In genomic region chr1:227424159-227424680, GRCh38 we compare ENCODE assay signal across 29 cellular contexts.
DNase-seq lines count a peak whose midpoint lies in the region; ATAC-seq and TF ChIP-seq lines count a peak whose summit lies in the region.
"Had no signal": no experiment of that assay in that cellular context is flagged by ENCODE, and none has a peak within 500 bp of the region (broad histone marks: within the 10 kb centered on the region; RNA-seq: fewer than 3 reads in every experiment).

No MANE protein-coding gene starts in this region.

- in situ Hi-C loops in GM23248 (cut with MboI) (no loop called here), HAP-1 (cut with MboI; ENCODE audit: low sequenced_read_pairs) (no loop called here)

- H3K9me2 ChIP-seq in GM23248 (ENCODE audit: insufficient read depth): no peaks in the 10 kb centered on the region

- H3K4me1 ChIP-seq in GM23248 (ENCODE audit: insufficient read depth) (0 out of 2 replicates have a peak, but pooled peaks cover 1% of the 10 kb centered on the region), smooth muscle cell (ENCODE audit: low read depth) (peaks cover 10% of the 10 kb centered on the region), HAP-1 (no peaks in the 10 kb centered on the region)
- H3K4me1 ChIP-seq: breast epithelium had no signal

- H3K36me3 ChIP-seq in GM23248 (ENCODE audit: low read depth): no peaks in the 10 kb centered on the region
- no peaks in the 10 kb centered on the region for H3K36me3 ChIP-seq in smooth muscle cell (ENCODE audit: low read depth)
- H3K36me3 ChIP-seq in HAP-1 (replicated peaks): no peaks in the 10 kb centered on the region
- H3K36me3 ChIP-seq: BLaER1, breast epithelium, left lung, tibial nerve had no signal

- H3K9ac ChIP-seq in GM23248: no peak overlapping the region
- no peak overlapping the region for H3K9ac ChIP-seq in smooth muscle cell (ENCODE audit: low read depth)
- H3K9ac ChIP-seq: BLaER1 had no signal

- no peak overlapping the region for H3K27ac Mint-ChIP-seq in glutamatergic neuron (ENCODE audit: unreplicated experiment)
- H3K27ac Mint-ChIP-seq in activated naive CD4-positive, alpha-beta T cell treated with anti-CD3 and anti-CD28 coated beads for 36 hours: no peak overlapping the region
- H3K27ac Mint-ChIP-seq: activated CD4-positive, alpha-beta memory T cell treated with anti-CD3 and anti-CD28 coated beads, Interleukin-2, amount 10 ng/mL, durations not matched to agents 7 days and 5 days; activated naive CD4-positive, alpha-beta T cell treated with anti-CD3 and anti-CD28 coated beads, Interleukin-2, amount 50 U/mL, for 72 hours; activated T-helper 17 cell treated with anti-CD3 and anti-CD28 coated beads, Interleukin-2, amount 50 U/mL, for 72 hours; immature natural killer cell; T-cell had no signal

- H3K9me3 ChIP-seq in GM23248 (ENCODE audit: low read depth) (no peaks in the 10 kb centered on the region), smooth muscle cell (replicated peaks; ENCODE audit: low read depth) (no peaks in the 10 kb centered on the region), HAP-1 (no peaks in the 10 kb centered on the region)
- H3K9me3 ChIP-seq: BLaER1, breast epithelium, left lung, psoas muscle, tibial nerve had no signal

- peak overlapping the region; percentile 32; the same call in 1 of the 2 replicates for H2AFZ ChIP-seq in GM23248
- peak overlapping the region; percentile 43 for H2AFZ ChIP-seq in smooth muscle cell (ENCODE audit: low read depth)

- H3K4me3 ChIP-seq in GM23248: no peak overlapping the region
- no peak overlapping the region for H3K4me3 ChIP-seq in smooth muscle cell
- H3K4me3 ChIP-seq in HAP-1: no peak overlapping the region
- H3K4me3 ChIP-seq: BLaER1, breast epithelium, left lung, psoas muscle, tibial nerve had no signal

- H3K36me3 Mint-ChIP-seq in glutamatergic neuron (ENCODE audit: unreplicated experiment): no peaks in the 10 kb centered on the region
- no peaks in the 10 kb centered on the region for H3K36me3 Mint-ChIP-seq in activated naive CD4-positive, alpha-beta T cell treated with anti-CD3 and anti-CD28 coated beads for 36 hours (ENCODE audit: low read depth)
- H3K36me3 Mint-ChIP-seq: activated naive CD4-positive, alpha-beta T cell treated with anti-CD3 and anti-CD28 coated beads, Interleukin-2, amount 50 U/mL, for 72 hours; immature natural killer cell; T-cell had no signal

- WGBS in GM23248 (ENCODE audit: low coverage in 1 of 2, low lambda C conversion rate in 2 of 2, missing lambda C conversion rate in 2 of 2), 2 experiments: 89 to 93% methylated on average over 7 of the region's 7 CpGs
- WGBS in smooth muscle cell (ENCODE audit: low lambda C conversion rate): 71% methylated on average over 7 of the region's 7 CpGs

- H3K27ac ChIP-seq in GM23248: no peak overlapping the region
- H3K27ac ChIP-seq in smooth muscle cell (ENCODE audit: low read depth): no peak overlapping the region
- H3K27ac ChIP-seq: BLaER1, breast epithelium, left lung, psoas muscle, tibial nerve had no signal

- H3K9me3 Mint-ChIP-seq in glutamatergic neuron (ENCODE audit: unreplicated experiment): no peaks in the 10 kb centered on the region
- H3K9me3 Mint-ChIP-seq in activated naive CD4-positive, alpha-beta T cell treated with anti-CD3 and anti-CD28 coated beads for 36 hours: no peaks in the 10 kb centered on the region
- H3K9me3 Mint-ChIP-seq: activated CD4-positive, alpha-beta memory T cell treated with anti-CD3 and anti-CD28 coated beads, Interleukin-2, amount 10 ng/mL, durations not matched to agents 7 days and 5 days; activated naive CD4-positive, alpha-beta T cell treated with anti-CD3 and anti-CD28 coated beads, Interleukin-2, amount 50 U/mL, for 72 hours; activated T-helper 17 cell treated with anti-CD3 and anti-CD28 coated beads, Interleukin-2, amount 50 U/mL, for 72 hours; immature natural killer cell; T-cell had no signal

- DNase-seq in GM23248 (no peak), UCSD-AML1 (lab: John Stamatoyannopoulos, UW; ENCODE audit: unreplicated experiment) (peak; percentile 57), fibroblast of peridontal ligament (ENCODE audit: extremely low read depth) (peak; percentile 49), smooth muscle cell (lab: John Stamatoyannopoulos, UW; ENCODE audit: unreplicated experiment) (no peak), glutamatergic neuron (no peak), HAP-1 (ENCODE audit: low spot score in 2 of 2) (no peak)
- DNase-seq in activated naive CD4-positive, alpha-beta T cell treated with anti-CD3 and anti-CD28 coated beads for 36 hours: no peak
- DNase-seq: activated CD4-positive, alpha-beta memory T cell treated with anti-CD3 and anti-CD28 coated beads, Interleukin-2, amount 10 ng/mL, durations not matched to agents 7 days and 5 days; activated CD4-positive, CD25-positive, alpha-beta regulatory T cell; activated CD8-positive, alpha-beta memory T cell treated with anti-CD3 and anti-CD28 coated beads, Interleukin-2, amount 50 U/mL, for 48 hours; immature natural killer cell; left lung; mesendoderm; NCI-H1092; NCI-H187; NCI-H2171; NCI-H510A treated with DMSO at 0.1 percent for 48 hours; psoas muscle; RPMI8226; stimulated activated CD4-positive, alpha-beta T cell treated with anti-CD3 and anti-CD28 coated beads, Interleukin-15, amount 100 ng/mL, for 24 hours; stimulated activated CD4-positive, alpha-beta T cell treated with anti-CD3 and anti-CD28 coated beads, Interleukin-4, amount 100 ng/mL, for 4 hours; T-cell had no signal

- H3K27me3 ChIP-seq in GM23248 (replicated peaks; ENCODE audit: insufficient read depth) (no peaks in the 10 kb centered on the region), smooth muscle cell (ENCODE audit: low read depth) (no peaks in the 10 kb centered on the region), HAP-1 (ENCODE audit: low read depth) (no peaks in the 10 kb centered on the region)
- H3K27me3 ChIP-seq: BLaER1, breast epithelium, left lung, tibial nerve had no signal

- no peak for TF ChIP-seq CTCF in smooth muscle cell (IDR thresholded peaks at IDR 0.05; ENCODE audit: borderline replicate concordance, insufficient read depth, poor library complexity, severe bottlenecking)
- TF ChIP-seq CTCF in glutamatergic neuron (IDR thresholded peaks at IDR 0.05; ENCODE audit: partially characterized antibody, unreplicated experiment): no peak

- H3K79me2 ChIP-seq in GM23248 (ENCODE audit: insufficient read depth) (no peaks in the 10 kb centered on the region), smooth muscle cell (ENCODE audit: low read depth) (no peaks in the 10 kb centered on the region)

- H3K4me2 ChIP-seq in GM23248 (ENCODE audit: unreplicated experiment): no peak overlapping the region
- no peak overlapping the region for H3K4me2 ChIP-seq in smooth muscle cell
- H3K4me2 ChIP-seq: BLaER1 had no signal

- no peaks in the 10 kb centered on the region for H3K4me1 Mint-ChIP-seq in glutamatergic neuron (ENCODE audit: low read depth, unreplicated experiment)
- no peaks in the 10 kb centered on the region for H3K4me1 Mint-ChIP-seq in activated naive CD4-positive, alpha-beta T cell treated with anti-CD3 and anti-CD28 coated beads for 36 hours (ENCODE audit: low read depth)
- H3K4me1 Mint-ChIP-seq: activated CD4-positive, alpha-beta memory T cell treated with anti-CD3 and anti-CD28 coated beads, Interleukin-2, amount 10 ng/mL, durations not matched to agents 7 days and 5 days; activated T-helper 17 cell treated with anti-CD3 and anti-CD28 coated beads, Interleukin-2, amount 50 U/mL, for 72 hours; immature natural killer cell; T-cell had no signal

- H3F3A ChIP-seq in GM23248 (ENCODE audit: insufficient read depth) (no peaks in the 10 kb centered on the region), smooth muscle cell (ENCODE audit: low read depth) (peaks cover 13% of the 10 kb centered on the region)

- no peak overlapping the region for H3K4me3 Mint-ChIP-seq in glutamatergic neuron (ENCODE audit: unreplicated experiment)
- H3K4me3 Mint-ChIP-seq in activated naive CD4-positive, alpha-beta T cell treated with anti-CD3 and anti-CD28 coated beads for 36 hours: no peak overlapping the region
- H3K4me3 Mint-ChIP-seq: activated CD4-positive, alpha-beta memory T cell treated with anti-CD3 and anti-CD28 coated beads, Interleukin-2, amount 10 ng/mL, durations not matched to agents 7 days and 5 days; activated T-helper 17 cell treated with anti-CD3 and anti-CD28 coated beads, Interleukin-2, amount 50 U/mL, for 72 hours; immature natural killer cell; T-cell had no signal

- ATAC-seq in activated CD4-positive, CD25-positive, alpha-beta regulatory T cell treated with anti-CD3 and anti-CD28 coated beads, Interleukin-2, amount 50 U/mL, for 24 hours: no peak
- ATAC-seq: activated naive CD4-positive, alpha-beta T cell treated with anti-CD3 and anti-CD28 coated beads, Interleukin-2, amount 50 U/mL, for 72 hours; activated T-helper 17 cell treated with anti-CD3 and anti-CD28 coated beads, Interleukin-2, amount 50 U/mL, for 72 hours; HCT116; left lung; psoas muscle; T-cell had no signal

- H3K27me3 Mint-ChIP-seq in glutamatergic neuron (ENCODE audit: unreplicated experiment): no peaks in the 10 kb centered on the region
- peaks cover 12% of the 10 kb centered on the region for H3K27me3 Mint-ChIP-seq in activated naive CD4-positive, alpha-beta T cell treated with anti-CD3 and anti-CD28 coated beads for 36 hours (ENCODE audit: low read depth)

- intact Hi-C loops in activated naive CD4-positive, alpha-beta T cell treated with anti-CD3 and anti-CD28 coated beads for 36 hours (cut with micrococcal nuclease): no loop called here

- CTCF ChIA-PET in activated naive CD4-positive, alpha-beta T cell treated with anti-CD3 and anti-CD28 coated beads for 36 hours (lab: Charles Lee): interaction anchor here (0.6 kb wide), 1 partner anchor 510 kb away, joined by 4 read pairs; no protein-coding TSS in a partner anchor

- no peaks in the 10 kb centered on the region for H4K20me1 ChIP-seq in GM23248 (ENCODE audit: insufficient read depth)
- no peaks in the 10 kb centered on the region for H4K20me1 ChIP-seq in smooth muscle cell (ENCODE audit: low read depth)
- H4K20me1 ChIP-seq: BLaER1 had no signal

Comparison
In these comparisons a context has a peak if more than half of its experiments do, and no peak if none do; other contexts are left out.
1. DNase-seq: peak in UCSD-AML1 (single experiment) and fibroblast of peridontal ligament (single experiment); none in GM23248 (single experiment), smooth muscle cell (single experiment), glutamatergic neuron (single experiment), activated naive CD4-positive, alpha-beta T cell treated with anti-CD3 and anti-CD28 coated beads for 36 hours (single experiment) and HAP-1 (0 of 2).